Comparison of ENCODE assay signal across 1 cellular context in the genomic region with DNA sequence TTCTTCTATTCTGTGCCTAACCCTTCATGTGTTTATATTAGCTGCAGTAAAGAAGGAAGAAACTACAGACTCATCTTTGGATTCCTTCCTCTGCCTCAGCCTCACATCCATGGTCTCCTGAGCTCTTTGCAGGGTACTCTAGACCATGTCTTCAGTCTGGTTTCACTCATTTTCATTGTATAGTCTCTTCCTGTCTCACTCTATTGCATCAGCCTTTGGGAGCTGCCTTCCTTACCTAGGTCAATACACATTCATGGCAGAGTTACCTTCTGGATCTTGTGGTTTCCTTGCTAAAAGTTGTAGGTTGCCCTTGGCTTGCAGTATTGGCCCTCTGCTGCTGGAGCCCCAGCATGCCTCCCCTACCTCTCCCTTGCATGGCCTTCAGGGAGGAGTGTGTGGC.
TF ChIP-seq lines count a peak whose summit lies in the region.

No MANE protein-coding gene starts in this region.

TF ChIP-seq in H1, 55 proteins besides CTCF, POLR2A, EP300 and RAD21:
- TF ChIP-seq HDAC6 (IDR thresholded peaks at IDR 0.05; ENCODE audit: low read depth, low read length) (no peak), TEAD4 (IDR thresholded peaks at IDR 0.05; ENCODE audit: low read depth, low read length) (no peak), KDM4A (IDR thresholded peaks at IDR 0.05; ENCODE audit: low read depth, low read length, severe bottlenecking) (no peak), SP1 (IDR thresholded peaks at IDR 0.05; ENCODE audit: low read depth, low read length) (no peak), EZH2 (IDR thresholded peaks at IDR 0.05; ENCODE audit: low read depth, low read length, severe bottlenecking) (no peak), MAFK (IDR thresholded peaks at IDR 0.05; ENCODE audit: low read depth, low read length) (no peak), SAP30 (IDR thresholded peaks at IDR 0.05; ENCODE audit: insufficient read depth, insufficient replicate concordance, low read length) (no peak), SP2 (IDR thresholded peaks at IDR 0.05; ENCODE audit: low read length) (no peak), RNF2 (IDR thresholded peaks at IDR 0.05; ENCODE audit: borderline replicate concordance, low read depth, low read length, missing control alignments, poor library complexity, severe bottlenecking) (no peak), CBX5 (IDR thresholded peaks at IDR 0.05; ENCODE audit: low read depth, low read length) (no peak), RFX5 (IDR thresholded peaks at IDR 0.05; ENCODE audit: borderline replicate concordance, low read depth, low read length) (no peak), BRCA1 (IDR thresholded peaks at IDR 0.05; ENCODE audit: low read depth, low read length) (no peak), SP4 (IDR thresholded peaks at IDR 0.05; ENCODE audit: low read length) (no peak), ZNF274 (IDR thresholded peaks at IDR 0.05; ENCODE audit: borderline replicate concordance, extremely low read depth, low read length) (no peak), CHD1 (IDR thresholded peaks at IDR 0.05; ENCODE audit: low read depth, low read length) (no peak), ASH2L (IDR thresholded peaks at IDR 0.05; ENCODE audit: low read length) (no peak)
- TF ChIP-seq, protein P1, sequence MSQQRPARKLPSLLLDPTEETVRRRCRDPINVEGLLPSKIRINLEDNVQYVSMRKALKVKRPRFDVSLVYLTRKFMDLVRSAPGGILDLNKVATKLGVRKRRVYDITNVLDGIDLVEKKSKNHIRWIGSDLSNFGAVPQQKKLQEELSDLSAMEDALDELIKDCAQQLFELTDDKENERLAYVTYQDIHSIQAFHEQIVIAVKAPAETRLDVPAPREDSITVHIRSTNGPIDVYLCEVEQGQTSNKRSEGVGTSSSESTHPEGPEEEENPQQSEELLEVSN (IDR thresholded peaks at IDR 0.05) = no peak
